Comparison of ENCODE assay signal across 1 cellular context in genomic region chr16:89829630-89830437, GRCh38.
TF ChIP-seq lines count a peak whose summit lies in the region.

No MANE protein-coding gene starts in this region.

TF ChIP-seq in H1, 55 proteins besides CTCF, POLR2A, EP300 and RAD21:
- TF ChIP-seq TCF12 (IDR thresholded peaks at IDR 0.05; ENCODE audit: low read depth, low read length) (no peak), MAX (IDR thresholded peaks at IDR 0.05) (no peak), KDM4A (IDR thresholded peaks at IDR 0.05; ENCODE audit: low read depth, low read length, severe bottlenecking) (no peak), ZNF274 (IDR thresholded peaks at IDR 0.05; ENCODE audit: borderline replicate concordance, extremely low read depth, low read length) (no peak), SIX5 (IDR thresholded peaks at IDR 0.05; ENCODE audit: low read depth, low read length) (no peak), HDAC6 (IDR thresholded peaks at IDR 0.05; ENCODE audit: low read depth, low read length) (no peak), SAP30 (IDR thresholded peaks at IDR 0.05; ENCODE audit: insufficient read depth, insufficient replicate concordance, low read length) (no peak), CHD2 (IDR thresholded peaks at IDR 0.05; ENCODE audit: low read length) (no peak), BACH1 (IDR thresholded peaks at IDR 0.05; ENCODE audit: low read length) (no peak), TBP (IDR thresholded peaks at IDR 0.05; ENCODE audit: low read depth, low read length) (no peak), CREB1 (IDR thresholded peaks at IDR 0.05) (no peak), POLR2AphosphoS5 (IDR thresholded peaks at IDR 0.05; ENCODE audit: low read depth, low read length) (no peak), CHD7 (IDR thresholded peaks at IDR 0.05; ENCODE audit: insufficient replicate concordance, low read length) (no peak)
TF ChIP-seq in H1: peak in this region for 0.
